Comparison of ENCODE assay signal across 15 cellular contexts in genomic region chr1:240597153-240597745, GRCh38. TPM values are rescaled to one million over a fixed set of nuclear protein-coding genes. Genes with fewer than 3 reads are reported as not detected.
DNase-seq lines count a peak whose midpoint lies in the region; ATAC-seq and TF ChIP-seq lines count a peak whose summit lies in the region.
"Had no signal": no experiment of that assay in that cellular context is flagged by ENCODE, and none has a peak within 500 bp of the region (broad histone marks: within the 10 kb centered on the region; RNA-seq: fewer than 3 reads in every experiment).

No MANE protein-coding gene starts in this region.

- H3K79me2 ChIP-seq in osteoblast (ENCODE audit: insufficient read depth, low read length) = peaks cover 22% of the 10 kb centered on the region

- H3K4me3 Mint-ChIP-seq in MCF 10A (ENCODE audit: unreplicated experiment) = no peak overlapping the region
- H3K4me3 Mint-ChIP-seq: naive B cell had no signal

- H3K4me1 ChIP-seq in breast epithelium (no peaks in the 10 kb centered on the region), osteoblast (ENCODE audit: insufficient read depth, low read length) (peaks cover 27% of the 10 kb centered on the region), aorta (ENCODE audit: control insufficient read depth in 1 of 2, insufficient read depth in 2 of 2, low read length in 2 of 2) (no peaks in the 10 kb centered on the region)
- H3K4me1 ChIP-seq: spleen had no signal

- H3K27ac ChIP-seq in breast epithelium = peak overlapping the region in 1 of 2 donors; percentile 33
- peak overlapping the region; percentile 44 for H3K27ac ChIP-seq in osteoblast (ENCODE audit: low read depth, low read length)
- H3K27ac ChIP-seq in aorta (ENCODE audit: low read depth in 1 of 2, low read length in 2 of 2) = no peak overlapping the region
- H3K27ac ChIP-seq: spleen had no signal

- no peak overlapping the region for H3K27ac Mint-ChIP-seq in MCF 10A (ENCODE audit: low read depth, unreplicated experiment)
- H3K27ac Mint-ChIP-seq: naive B cell had no signal

- no peak for TF ChIP-seq CTCF in breast epithelium (IDR thresholded peaks at IDR 0.05)
- TF ChIP-seq CTCF in MCF 10A (IDR thresholded peaks at IDR 0.05; ENCODE audit: unreplicated experiment) = no peak
- TF ChIP-seq CTCF in osteoblast (IDR thresholded peaks at IDR 0.05; ENCODE audit: extremely low read depth, low read depth, low read length) = no peak

- BruUV-seq in MCF 10A (replicated peaks; lab: Mats Ljungman, UMichigan) = no TSS peak

- H3K36me3 ChIP-seq in breast epithelium (no peaks in the 10 kb centered on the region), osteoblast (ENCODE audit: insufficient read depth, low read length) (no peaks in the 10 kb centered on the region), aorta (ENCODE audit: control insufficient read depth in 1 of 2, insufficient read depth in 2 of 2, low read length in 1 of 2) (no peaks in the 10 kb centered on the region)
- H3K36me3 ChIP-seq: spleen had no signal

- H3K36me3 Mint-ChIP-seq in MCF 10A (ENCODE audit: insufficient read depth, unreplicated experiment) = no peaks in the 10 kb centered on the region
- H3K36me3 Mint-ChIP-seq: naive B cell had no signal

- intact Hi-C loops in breast epithelium (cut with DNase I; ENCODE audit: low total_unique reads) (no loop called here), MCF 10A (cut with micrococcal nuclease) (no loop called here), aorta (cut with DNase I) (no loop called here)

- POLR2A ChIA-PET in MCF 10A (lab: Yijun Ruan, JAX) = interaction anchor here (0.7 kb wide), 1 partner anchor 21 kb away, joined by 3 read pairs; no protein-coding TSS in a partner anchor

- H3K4me3 ChIP-seq in breast epithelium = peak overlapping the region; percentile 14 to 27 (median 15)
- peak overlapping the region; percentile 65 for H3K4me3 ChIP-seq in osteoblast (ENCODE audit: insufficient read depth, low read length)
- no peak overlapping the region for H3K4me3 ChIP-seq in aorta (ENCODE audit: low read length in 2 of 2)
- H3K4me3 ChIP-seq: spleen had no signal

- no peaks in the 10 kb centered on the region for H3K4me1 Mint-ChIP-seq in MCF 10A (ENCODE audit: insufficient read depth, unreplicated experiment)
- H3K4me1 Mint-ChIP-seq: naive B cell had no signal

- H3K9me3 ChIP-seq in breast epithelium = no peaks in the 10 kb centered on the region
- H3K9me3 ChIP-seq in osteoblast (ENCODE audit: low read depth, low read length) = no peaks in the 10 kb centered on the region
- no peaks in the 10 kb centered on the region for H3K9me3 ChIP-seq in aorta (ENCODE audit: control insufficient read depth, low read length)
- H3K9me3 ChIP-seq: spleen had no signal

- H4K20me1 ChIP-seq in osteoblast (ENCODE audit: insufficient read depth, low read length) = no peaks in the 10 kb centered on the region

- H2AFZ ChIP-seq in osteoblast (ENCODE audit: low read length) = peak overlapping the region; percentile 96

- ATAC-seq in aorta (ENCODE audit: low FRiP score) (peak; percentile 39), GM18511 (IDR thresholded peaks at IDR 0.05; ENCODE audit: unreplicated experiment) (no peak)

- H3K4me2 ChIP-seq in osteoblast (ENCODE audit: insufficient read depth, low read length) = peak overlapping the region; percentile 80

- no peak for TF ChIP-seq POLR2A in breast epithelium (IDR thresholded peaks at IDR 0.05)

- no peaks in the 10 kb centered on the region for H3K27me3 Mint-ChIP-seq in MCF 10A (ENCODE audit: insufficient read depth, unreplicated experiment)
- H3K27me3 Mint-ChIP-seq: naive B cell had no signal

- CTCF ChIA-PET in MCF 10A (lab: Yijun Ruan, JAX) = interaction anchor here (0.6 to 9.8 kb wide), 7 partner anchors 11 to 571 kb away, joined by 3 to 74 read pairs (median 4); no protein-coding TSS in a partner anchor

- 25 to 28% methylated on average over 12 of the region's 12 CpGs for WGBS in aorta, 2 donors

- no peaks in the 10 kb centered on the region for H3K9me3 Mint-ChIP-seq in MCF 10A (ENCODE audit: unreplicated experiment)

- H3K27me3 ChIP-seq in breast epithelium = no peaks in the 10 kb centered on the region
- no peaks in the 10 kb centered on the region for H3K27me3 ChIP-seq in osteoblast (ENCODE audit: insufficient read depth, low read length)
- H3K27me3 ChIP-seq in aorta (ENCODE audit: control insufficient read depth in 1 of 2, insufficient read depth in 2 of 2, low read length in 1 of 2) = no peaks in the 10 kb centered on the region

- DNase-seq in breast epithelium (ENCODE audit: low spot score in 2 of 2) (no peak), MCF 10A (ENCODE audit: unreplicated experiment) (no peak), fibroblast of peridontal ligament (ENCODE audit: extremely low read depth) (peak; percentile 51), osteoblast (ENCODE audit: insufficient read length, low spot score, missing footprints) (no peak), aorta (no peak), cortex of kidney (lab: John Stamatoyannopoulos, UW) (no peak), pons (ENCODE audit: low spot score) (no peak)
- DNase-seq: activated gamma-delta T cell treated with Interleukin-2 at 50 U/mL for 16 hours, naive B cell, NCI-H187 treated with DMSO at 0.1 percent for 48 hours, NCI-H524 treated with DMSO at 0.1 percent for 48 hours, spleen, T1000 had no signal

RNA-seq across cellular contexts. Expression of gene GREM2, which starts 14.7 kb away (rescaled TPM):
- total RNA-seq in breast epithelium (1 to 10 TPM in 2 of 3 donors, under 1 TPM in 1; 0.16 to 2.0 (median 1.0) TPM), MCF 10A (2022) (0.10 TPM in 1 of 2 replicates, not detected in the other), osteoblast (4.7 and 5.6 TPM in 2 replicates), aorta (1 to 10 TPM; 2.9 to 5.1 TPM)
- polyA plus RNA-seq in aorta = under 1 TPM in 1 of 2 donors, not detected in 1; 0.03 TPM
- total RNA-seq: A673 had no signal

Comparison
In these comparisons a context has a peak if more than half of its experiments do, and no peak if none do; other contexts are left out.
1. H3K4me3 ChIP-seq: peak in breast epithelium (3 of 3) and osteoblast (single experiment); none in aorta (0 of 2).